ENCODE assay signal across 10 cellular contexts in genomic region chr1:93876284-93876683, GRCh38. TPM values are rescaled to one million over a fixed set of nuclear protein-coding genes. Genes with fewer than 3 reads are reported as not detected.
A peak's percentile ranks its signal among the peaks of the same experiment; 100 is the strongest.
DNase-seq lines count a peak whose midpoint lies in the region; ATAC-seq and TF ChIP-seq lines count a peak whose summit lies in the region.
"Had no signal": no experiment of that assay in that cellular context is flagged by ENCODE, and none has a peak within 500 bp of the region (broad histone marks: within the 10 kb centered on the region; RNA-seq: fewer than 3 reads in every experiment).

No MANE protein-coding gene starts in this region.

- H3K4me3 ChIP-seq in CD8-positive, alpha-beta T cell (ENCODE audit: low read depth, low read length) = no peak overlapping the region

- peak overlapping the region; percentile 63 for H3K4me3 Mint-ChIP-seq in CD8-positive, alpha-beta T cell
- H3K4me3 Mint-ChIP-seq in IgD-negative memory B cell = peak overlapping the region; percentile 12 to 95 (median 62)
- peak overlapping the region; percentile 95 for H3K4me3 Mint-ChIP-seq in activated naive CD8-positive, alpha-beta T cell treated with anti-CD3 and anti-CD28 coated beads, Interleukin-2, amount 50 U/mL, for 24 hours
- peak overlapping the region; percentile 93 for H3K4me3 Mint-ChIP-seq in natural killer cell treated with Interleukin-12 subunit alpha and Interleukin-12 subunit beta and Interleukin-15 and Interleukin-18, amount 100 ng/mL, for 72 hours

- no peaks in the 10 kb centered on the region for H3K9me3 ChIP-seq in CD8-positive, alpha-beta T cell (ENCODE audit: low read length)

- H3K27ac Mint-ChIP-seq in CD8-positive, alpha-beta T cell = peak overlapping the region; percentile 70
- peak overlapping the region in 2 of 3 donors; percentile 93 to 99 for H3K27ac Mint-ChIP-seq in IgD-negative memory B cell
- H3K27ac Mint-ChIP-seq in activated naive CD8-positive, alpha-beta T cell treated with anti-CD3 and anti-CD28 coated beads, Interleukin-2, amount 50 U/mL, for 24 hours = peak overlapping the region; percentile 98
- H3K27ac Mint-ChIP-seq in natural killer cell treated with Interleukin-12 subunit alpha and Interleukin-12 subunit beta and Interleukin-15 and Interleukin-18, amount 100 ng/mL, for 72 hours = peak overlapping the region; percentile 98 to 100

- no peaks in the 10 kb centered on the region for H3K9me3 Mint-ChIP-seq in CD8-positive, alpha-beta T cell
- H3K9me3 Mint-ChIP-seq in IgD-negative memory B cell = no peaks in the 10 kb centered on the region
- H3K9me3 Mint-ChIP-seq in activated naive CD8-positive, alpha-beta T cell treated with anti-CD3 and anti-CD28 coated beads, Interleukin-2, amount 50 U/mL, for 24 hours = no peaks in the 10 kb centered on the region
- H3K9me3 Mint-ChIP-seq in natural killer cell treated with Interleukin-12 subunit alpha and Interleukin-12 subunit beta and Interleukin-15 and Interleukin-18, amount 100 ng/mL, for 72 hours = no peaks in the 10 kb centered on the region

- no peak for DNase-seq in CD8-positive, alpha-beta T cell
- no peak for DNase-seq in activated naive CD8-positive, alpha-beta T cell treated with anti-CD3 and anti-CD28 coated beads, Interleukin-2, amount 50 U/mL, for 24 hours
- no peak for DNase-seq in natural killer cell treated with Interleukin-12 subunit alpha and Interleukin-12 subunit beta and Interleukin-15 and Interleukin-18, amount 100 ng/mL, for 72 hours (ENCODE audit: low spot score)
- no peak for DNase-seq in head of caudate nucleus
- DNase-seq in activated CD4-positive, CD25-positive, alpha-beta regulatory T cell (lab: John Stamatoyannopoulos, UW) = no peak
- DNase-seq: dorsolateral prefrontal cortex, retina had no signal

- H3K27ac ChIP-seq in CD8-positive, alpha-beta T cell (ENCODE audit: low read depth, low read length) = no peak overlapping the region
- H3K27ac ChIP-seq: dorsolateral prefrontal cortex had no signal

- peaks cover 67% of the 10 kb centered on the region for H3K36me3 Mint-ChIP-seq in CD8-positive, alpha-beta T cell
- peaks cover 3% of the 10 kb centered on the region for H3K36me3 Mint-ChIP-seq in IgD-negative memory B cell
- peaks cover 55% of the 10 kb centered on the region for H3K36me3 Mint-ChIP-seq in activated naive CD8-positive, alpha-beta T cell treated with anti-CD3 and anti-CD28 coated beads, Interleukin-2, amount 50 U/mL, for 24 hours (ENCODE audit: low read depth)
- H3K36me3 Mint-ChIP-seq in natural killer cell treated with Interleukin-12 subunit alpha and Interleukin-12 subunit beta and Interleukin-15 and Interleukin-18, amount 100 ng/mL, for 72 hours = peaks cover 56% of the 10 kb centered on the region

- CTCF ChIA-PET in CD8-positive, alpha-beta T cell (lab: Charles Lee) = no interaction called here

- peaks cover 46% of the 10 kb centered on the region for H3K4me1 Mint-ChIP-seq in CD8-positive, alpha-beta T cell (ENCODE audit: low read depth)
- peaks cover 27 to 40% (median 36%) of the 10 kb centered on the region in 3 donors for H3K4me1 Mint-ChIP-seq in IgD-negative memory B cell
- peaks cover 51% of the 10 kb centered on the region for H3K4me1 Mint-ChIP-seq in activated naive CD8-positive, alpha-beta T cell treated with anti-CD3 and anti-CD28 coated beads, Interleukin-2, amount 50 U/mL, for 24 hours
- H3K4me1 Mint-ChIP-seq in natural killer cell treated with Interleukin-12 subunit alpha and Interleukin-12 subunit beta and Interleukin-15 and Interleukin-18, amount 100 ng/mL, for 72 hours (ENCODE audit: low read depth in 2 of 2) = peaks cover 38 to 42% of the 10 kb centered on the region in 2 donors

- TF ChIP-seq CTCF in CD8-positive, alpha-beta T cell (IDR thresholded peaks at IDR 0.05) = no peak

- intact Hi-C loops in CD8-positive, alpha-beta T cell (cut with DNase I, micrococcal nuclease) = loop anchor here in 1 of 2 experiments (10.0 kb wide), 2 partner anchors 691 to 801 kb away; partner anchors contain the start of genes CCDC18, MTF2 and TMED5
- intact Hi-C loops in head of caudate nucleus (cut with DNase I) = no loop called here

- no peaks in the 10 kb centered on the region for H3K27me3 ChIP-seq in CD8-positive, alpha-beta T cell (ENCODE audit: insufficient read depth, low read length)
- H3K27me3 ChIP-seq: dorsolateral prefrontal cortex had no signal

- H3K36me3 ChIP-seq in CD8-positive, alpha-beta T cell (ENCODE audit: insufficient read depth, low read length) = peaks cover 49% of the 10 kb centered on the region

- H3K27me3 Mint-ChIP-seq in CD8-positive, alpha-beta T cell (ENCODE audit: low read depth) = no peaks in the 10 kb centered on the region
- no peaks in the 10 kb centered on the region for H3K27me3 Mint-ChIP-seq in IgD-negative memory B cell
- H3K27me3 Mint-ChIP-seq in activated naive CD8-positive, alpha-beta T cell treated with anti-CD3 and anti-CD28 coated beads, Interleukin-2, amount 50 U/mL, for 24 hours = no peaks in the 10 kb centered on the region
- no peaks in the 10 kb centered on the region for H3K27me3 Mint-ChIP-seq in natural killer cell treated with Interleukin-12 subunit alpha and Interleukin-12 subunit beta and Interleukin-15 and Interleukin-18, amount 100 ng/mL, for 72 hours

- POLR2A ChIA-PET in CD8-positive, alpha-beta T cell (lab: Charles Lee) = no interaction called here

- peaks cover 32% of the 10 kb centered on the region for H3K4me1 ChIP-seq in CD8-positive, alpha-beta T cell (ENCODE audit: insufficient read depth, low read length)

- no peak for ATAC-seq in CD8-positive, alpha-beta T cell
- no peak for ATAC-seq in activated naive CD8-positive, alpha-beta T cell treated with anti-CD3 and anti-CD28 coated beads, Interleukin-2, amount 50 U/mL, for 24 hours
- no peak for ATAC-seq in natural killer cell treated with Interleukin-12 subunit alpha and Interleukin-12 subunit beta and Interleukin-15 and Interleukin-18, amount 100 ng/mL, for 72 hours
- ATAC-seq in GM21723 (IDR thresholded peaks at IDR 0.05; ENCODE audit: unreplicated experiment) (no peak), HG02840 (IDR thresholded peaks at IDR 0.05; ENCODE audit: low FRiP score, unreplicated experiment) (no peak)

RNA-seq across cellular contexts. Expression of gene DNTTIP2, which starts 2.7 kb away (rescaled TPM):
- total RNA-seq in CD8-positive, alpha-beta T cell = 100 to 1,000 TPM; 126 to 130 TPM
- 76.5 TPM for polyA plus RNA-seq in IgD-negative memory B cell
- total RNA-seq in natural killer cell treated with Interleukin-12 subunit alpha and Interleukin-12 subunit beta and Interleukin-15 and Interleukin-18, amount 100 ng/mL, for 72 hours = 100 to 1,000 TPM in 1 of 2 donors, 10 to 100 TPM in 1; 78.4 to 101 TPM

RNA-seq across cellular contexts. Expression of gene GCLM, which starts 32.9 kb away (rescaled TPM):
- total RNA-seq in CD8-positive, alpha-beta T cell = 1 to 10 TPM; 6.4 to 6.8 TPM
- 9.9 TPM for polyA plus RNA-seq in IgD-negative memory B cell
- 10 to 100 TPM; 27.8 to 31.4 TPM for total RNA-seq in natural killer cell treated with Interleukin-12 subunit alpha and Interleukin-12 subunit beta and Interleukin-15 and Interleukin-18, amount 100 ng/mL, for 72 hours
